ENCODE assay signal across 9 cellular contexts in genomic region chrX:97039363-97040029, GRCh38.
A peak's percentile ranks its signal among the peaks of the same experiment; 100 is the strongest.
DNase-seq lines count a peak whose midpoint lies in the region; ATAC-seq, FAIRE-seq and TF ChIP-seq lines count a peak whose summit lies in the region.
"Had no signal": no experiment of that assay in that cellular context is flagged by ENCODE, and none has a peak within 500 bp of the region (broad histone marks: within the 10 kb centered on the region; RNA-seq: fewer than 3 reads in every experiment).

No MANE protein-coding gene starts in this region.

- no peaks in the 10 kb centered on the region for H3K79me2 ChIP-seq in GM12878 (ENCODE audit: control insufficient read depth, insufficient read depth, low read length)

- H3K4me1 Mint-ChIP-seq in stimulated activated naive B cell treated with anti-CD40 and anti-IgM and Interleukin-4, amounts not matched to agents 10 μg/mL and 1 μg/mL and 100 μg/mL, for 72 hours: no peaks in the 10 kb centered on the region
- H3K4me1 Mint-ChIP-seq in endodermal cell: peaks cover 9% of the 10 kb centered on the region

- H3K9ac ChIP-seq in GM12878 (ENCODE audit: control insufficient read depth, insufficient read depth, low read length) (no peak overlapping the region), endodermal cell (ENCODE audit: extremely low read depth, low read length, poor library complexity, severe bottlenecking) (no peak overlapping the region)

- H3K4me3 Mint-ChIP-seq in stimulated activated naive B cell treated with anti-CD40 and anti-IgM and Interleukin-4, amounts not matched to agents 10 μg/mL and 1 μg/mL and 100 μg/mL, for 72 hours: peak overlapping the region in 1 of 2 donors; percentile 26
- H3K4me3 Mint-ChIP-seq in endodermal cell: no peak overlapping the region
- H3K4me3 Mint-ChIP-seq: neural crest cell had no signal

- peak overlapping the region; percentile 79 for H3K27ac Mint-ChIP-seq in stimulated activated naive B cell treated with anti-CD40 and anti-IgM and Interleukin-4, amounts not matched to agents 10 μg/mL and 1 μg/mL and 100 μg/mL, for 72 hours
- H3K27ac Mint-ChIP-seq in endodermal cell: no peak overlapping the region

- BruUV-seq in GM12878 (replicated peaks; lab: Mats Ljungman, UMichigan): no TSS peak

- ATAC-seq in GM19395 (IDR thresholded peaks at IDR 0.05; ENCODE audit: unreplicated experiment): peak; percentile 94
- ATAC-seq in HG03196 (IDR thresholded peaks at IDR 0.05; ENCODE audit: unreplicated experiment): peak; percentile 90
- peak; percentile 89 for ATAC-seq in GM12878
- peak; percentile 70 to 91 for ATAC-seq in stimulated activated naive B cell treated with anti-CD40 and anti-IgM and Interleukin-4, amounts not matched to agents 10 μg/mL and 1 μg/mL and 100 μg/mL, for 72 hours (replicated peaks)

- no peaks in the 10 kb centered on the region for H3K27me3 ChIP-seq in GM12878 (replicated peaks in 1 of 2; ENCODE audit: control insufficient read depth in 2 of 2, insufficient read depth in 2 of 2, low read length in 1 of 2)
- no peaks in the 10 kb centered on the region for H3K27me3 ChIP-seq in endodermal cell (ENCODE audit: control insufficient read depth, insufficient read depth, low read length, poor library complexity, severe bottlenecking)

- no peak for TF ChIP-seq EP300 in GM12878 (IDR thresholded peaks at IDR 0.05; ENCODE audit: borderline replicate concordance in 1 of 2, control insufficient read depth in 1 of 2, low read depth in 2 of 2, low read length in 2 of 2)

- RAD21 ChIA-PET in GM12878 (lab: Charles Lee; ENCODE audit: unreplicated experiment): no interaction called here

- H3K9me3 ChIP-seq in GM12878 (replicated peaks; ENCODE audit: control insufficient read depth, insufficient read depth, low read length) (no peaks in the 10 kb centered on the region), endodermal cell (ENCODE audit: control insufficient read depth, low read length) (no peaks in the 10 kb centered on the region)

- intact Hi-C loops in GM12878 (cut with micrococcal nuclease; ENCODE audit: unreplicated experiment): no loop called here

- DNase-seq in DMS 273 (lab: John Stamatoyannopoulos, UW; ENCODE audit: unreplicated experiment): peak; percentile 65
- peak; percentile 61 for DNase-seq in GM12878 (ENCODE audit: low read depth, low spot score)
- DNase-seq in stimulated activated naive B cell treated with anti-CD40 and anti-IgM and Interleukin-4, amounts not matched to agents 10 μg/mL and 1 μg/mL and 100 μg/mL, for 72 hours: no peak
- no peak for DNase-seq in UCSD-AML1 (lab: John Stamatoyannopoulos, UW; ENCODE audit: unreplicated experiment)
- DNase-seq in endodermal cell: no peak
- no peak for DNase-seq in stimulated activated naive CD4-positive, alpha-beta T cell treated with Interleukin-2 at 50 U/mL for 16 hours (lab: John Stamatoyannopoulos, UW)

- SMC1A ChIA-PET in GM12878 (lab: Charles Lee; ENCODE audit: uncharacterized antibody, unreplicated experiment): interaction anchor here (0.9 to 1.6 kb wide), 5 partner anchors 9 to 194 kb away, joined by 3 to 4 read pairs (median 3); no protein-coding TSS in a partner anchor

- no peaks in the 10 kb centered on the region for H3K27me3 Mint-ChIP-seq in stimulated activated naive B cell treated with anti-CD40 and anti-IgM and Interleukin-4, amounts not matched to agents 10 μg/mL and 1 μg/mL and 100 μg/mL, for 72 hours
- no peaks in the 10 kb centered on the region for H3K27me3 Mint-ChIP-seq in endodermal cell (ENCODE audit: insufficient read depth)

- H3K4me2 ChIP-seq in GM12878 (ENCODE audit: control insufficient read depth, insufficient read depth): no peak overlapping the region

- CTCF ChIA-PET in GM12878 (lab: Yijun Ruan, JAX): interaction anchor here (0.7 to 1.1 kb wide), 2 partner anchors 9 to 12 kb away, joined by 3 read pairs; no protein-coding TSS in a partner anchor

- no peak for TF ChIP-seq RAD21 in GM12878 (IDR thresholded peaks at IDR 0.05; ENCODE audit: insufficient read depth, low read depth, low read length)

- peak; percentile 89 for FAIRE-seq in GM12878 (lab: Jason Lieb, UNC)

- in situ Hi-C loops in GM12878 (cut with MboI): no loop called here

- H3K36me3 Mint-ChIP-seq in stimulated activated naive B cell treated with anti-CD40 and anti-IgM and Interleukin-4, amounts not matched to agents 10 μg/mL and 1 μg/mL and 100 μg/mL, for 72 hours: peaks cover 3% of the 10 kb centered on the region in 2 donors
- peaks cover 5% of the 10 kb centered on the region for H3K36me3 Mint-ChIP-seq in endodermal cell (ENCODE audit: low read depth)

- no peaks in the 10 kb centered on the region for H3K9me3 Mint-ChIP-seq in stimulated activated naive B cell treated with anti-CD40 and anti-IgM and Interleukin-4, amounts not matched to agents 10 μg/mL and 1 μg/mL and 100 μg/mL, for 72 hours
- H3K9me3 Mint-ChIP-seq in endodermal cell: peaks cover 10% of the 10 kb centered on the region

- no peak overlapping the region for H3K27ac ChIP-seq in GM12878 (ENCODE audit: control insufficient read depth, insufficient read depth)
- H3K27ac ChIP-seq in endodermal cell (ENCODE audit: low read depth, low read length): no peak overlapping the region

- POLR2A ChIA-PET in GM12878 (lab: Charles Lee): no interaction called here

- H3K4me1 ChIP-seq in GM12878 (ENCODE audit: control insufficient read depth, insufficient read depth, low read length) (no peaks in the 10 kb centered on the region), endodermal cell (ENCODE audit: control insufficient read depth, insufficient read depth, low read length) (no peaks in the 10 kb centered on the region)

- H3K4me3 ChIP-seq in GM12878 (0 out of 2 replicates have a peak overlapping the region, but pooled peaks have one; percentile 31), endodermal cell (ENCODE audit: low read length) (no peak overlapping the region)

- H3K36me3 ChIP-seq in GM12878 (ENCODE audit: control insufficient read depth in 2 of 2, insufficient read depth in 2 of 2, low read length in 1 of 2) (no peaks in the 10 kb centered on the region), endodermal cell (ENCODE audit: control insufficient read depth, insufficient read depth, low read length) (no peaks in the 10 kb centered on the region)

- no peak for TF ChIP-seq POLR2A in GM12878 (IDR thresholded peaks at IDR 0.05; ENCODE audit: low read depth, low read length)

- H2AFZ ChIP-seq in GM12878 (ENCODE audit: control insufficient read depth, low read depth, low read length): no peak overlapping the region

- TF ChIP-seq CTCF in GM12878 (IDR thresholded peaks at IDR 0.05 in 2 of 3, conservative IDR thresholded peaks at IDR 0.05 in 1 of 3; ENCODE audit: control insufficient read depth in 2 of 3, extremely low read depth in 1 of 3, insufficient read depth in 1 of 3, low read depth in 3 of 3, low read length in 3 of 3) (no peak), endodermal cell (conservative IDR thresholded peaks at IDR 0.05) (no peak)

- H4K20me1 ChIP-seq in GM12878 (ENCODE audit: control insufficient read depth, insufficient read depth): no peaks in the 10 kb centered on the region

- 0% methylated on average over 4 of the region's 4 CpGs for WGBS in GM12878 (ENCODE audit: insufficient coverage, insufficient replicate concordance, low lambda C conversion rate, missing lambda C conversion rate)
- WGBS in endodermal cell (ENCODE audit: insufficient coverage in 1 of 2, insufficient read length in 1 of 2), 2 experiments: 94% methylated on average over 3 of the region's 4 CpGs; no CpG with 5 or more reads in 1 of the 2 experiments

TF ChIP-seq in GM12878, 131 proteins besides CTCF, POLR2A, EP300 and RAD21 (continues in another document):
- TF ChIP-seq JUND (IDR thresholded peaks at IDR 0.05; ENCODE audit: low read depth, low read length) (peak; percentile 54; the same call in 1 of the 2 replicates), PAX5 (IDR thresholded peaks at IDR 0.05; ENCODE audit: borderline replicate concordance, low read depth, low read length) (0 out of 2 replicates have a peak, but pooled peaks have one; percentile 13), JUNB (IDR thresholded peaks at IDR 0.05) (peak; percentile 91), E4F1 (IDR thresholded peaks at IDR 0.05; ENCODE audit: borderline replicate concordance, partially characterized antibody) (no peak), BCL11A (IDR thresholded peaks at IDR 0.05; ENCODE audit: low read depth, low read length) (0 out of 2 replicates have a peak, but pooled peaks have one; percentile 48), EED (IDR thresholded peaks at IDR 0.05; ENCODE audit: low read depth) (no peak)

Comparison
In these comparisons a context has a peak if more than half of its experiments do, and no peak if none do; other contexts are left out.
1. DNase-seq: peak in DMS 273 (single experiment) and GM12878 (single experiment); none in stimulated activated naive B cell treated with anti-CD40 and anti-IgM and Interleukin-4, amounts not matched to agents 10 μg/mL and 1 μg/mL and 100 μg/mL, for 72 hours (single experiment), UCSD-AML1 (single experiment), endodermal cell (single experiment) and stimulated activated naive CD4-positive, alpha-beta T cell treated with Interleukin-2 at 50 U/mL for 16 hours (single experiment).
2. Peak in every context shown above with its lines, with median percentiles within 50 percentile points of each other: ATAC-seq.